Comparison of ENCODE assay signal across 1 cellular context in genomic region chr17:72465191-72466024, GRCh38.
A peak's percentile ranks its signal among the peaks of the same experiment; 100 is the strongest.
TF ChIP-seq lines count a peak whose summit lies in the region.

No MANE protein-coding gene starts in this region.

TF ChIP-seq in HepG2, 621 proteins besides CTCF, POLR2A, EP300 and RAD21 (continued from another document and continues in another):
- TF ChIP-seq EED (CRISPR knock-in tag; IDR thresholded peaks at IDR 0.05): 0 out of 2 replicates have a peak, but pooled peaks have one; percentile 29
- no peak for TF ChIP-seq GPN1 (CRISPR knock-in tag; IDR thresholded peaks at IDR 0.05; ENCODE audit: borderline replicate concordance)
- TF ChIP-seq THAP8 (CRISPR knock-in tag; IDR thresholded peaks at IDR 0.05; ENCODE audit: borderline replicate concordance): no peak
- no peak; the same call in 1 of the 2 replicates for TF ChIP-seq ATF7-NPFF (CRISPR knock-in tag; IDR thresholded peaks at IDR 0.05; ENCODE audit: low read depth)
- no peak for TF ChIP-seq ZNF143 (CRISPR knock-in tag; IDR thresholded peaks at IDR 0.05)
- TF ChIP-seq TRIM22 (IDR thresholded peaks at IDR 0.05): no peak
- peak; percentile 24; the same call in 1 of the 2 replicates for TF ChIP-seq SKIL (CRISPR knock-in tag; IDR thresholded peaks at IDR 0.05; ENCODE audit: borderline replicate concordance)
- peak; percentile 36; the same call in 1 of the 2 replicates for TF ChIP-seq MYNN (CRISPR knock-in tag; IDR thresholded peaks at IDR 0.05; ENCODE audit: low read depth)
- peak; percentile 73; the same call in 1 of the 2 replicates for TF ChIP-seq HNF4G (IDR thresholded peaks at IDR 0.05; ENCODE audit: borderline replicate concordance, low read depth, low read length)
- peak; percentile 46; the same call in 1 of the 2 replicates for TF ChIP-seq HNF4G (CRISPR knock-in tag; IDR thresholded peaks at IDR 0.05; ENCODE audit: borderline replicate concordance, low read depth)
- TF ChIP-seq ZBTB7B (CRISPR knock-in tag; IDR thresholded peaks at IDR 0.05): peak; percentile 35; the same call in 1 of the 2 replicates
- TF ChIP-seq ZBTB37 (CRISPR knock-in tag; IDR thresholded peaks at IDR 0.05): no peak
- no peak for TF ChIP-seq TFDP2 (CRISPR knock-in tag; IDR thresholded peaks at IDR 0.05)
- TF ChIP-seq HNRNPUL1 (IDR thresholded peaks at IDR 0.05; ENCODE audit: low read depth, low read length): no peak
- peak; percentile 87 for TF ChIP-seq ZNF644 (CRISPR knock-in tag; IDR thresholded peaks at IDR 0.05; ENCODE audit: low read depth)
- TF ChIP-seq ESRRA (CRISPR knock-in tag; IDR thresholded peaks at IDR 0.05; ENCODE audit: low read depth): peak; percentile 67; the same call in 1 of the 2 replicates
- peak; percentile 62 for TF ChIP-seq MAX (IDR thresholded peaks at IDR 0.05)
- peak; percentile 48; the same call in 1 of the 2 replicates for TF ChIP-seq ZBTB26 (CRISPR knock-in tag; IDR thresholded peaks at IDR 0.05; ENCODE audit: borderline replicate concordance)
- no peak for TF ChIP-seq NONO (IDR thresholded peaks at IDR 0.05)
- no peak; the same call in 1 of the 2 replicates for TF ChIP-seq NONO (CRISPR knock-in tag; conservative IDR thresholded peaks at IDR 0.05)
- no peak for TF ChIP-seq ZNF740 (CRISPR knock-in tag; IDR thresholded peaks at IDR 0.05)
- TF ChIP-seq ZNF207 (IDR thresholded peaks at IDR 0.05; ENCODE audit: borderline replicate concordance): no peak
- TF ChIP-seq RBAK (CRISPR knock-in tag; IDR thresholded peaks at IDR 0.05): no peak
- 0 out of 2 replicates have a peak, but pooled peaks have one; percentile 47 for TF ChIP-seq HNF1B (CRISPR knock-in tag; IDR thresholded peaks at IDR 0.05)
- TF ChIP-seq ATAD3A (CRISPR knock-in tag; IDR thresholded peaks at IDR 0.05): no peak
- no peak for TF ChIP-seq HMGXB3 (CRISPR knock-in tag; IDR thresholded peaks at IDR 0.05; ENCODE audit: borderline replicate concordance)
- TF ChIP-seq RXRB (CRISPR knock-in tag; IDR thresholded peaks at IDR 0.05; ENCODE audit: borderline replicate concordance): peak; percentile 85
- no peak for TF ChIP-seq DMTF1 (CRISPR knock-in tag; IDR thresholded peaks at IDR 0.05)
- TF ChIP-seq NFE2L1 (CRISPR knock-in tag; IDR thresholded peaks at IDR 0.05; ENCODE audit: borderline replicate concordance): no peak
- TF ChIP-seq RBM39 (IDR thresholded peaks at IDR 0.05; ENCODE audit: low read depth, low read length, poor library complexity, severe bottlenecking): no peak
- no peak for TF ChIP-seq SNAI1 (CRISPR knock-in tag; IDR thresholded peaks at IDR 0.05; ENCODE audit: borderline replicate concordance)
- TF ChIP-seq ZNF597 (CRISPR knock-in tag; IDR thresholded peaks at IDR 0.05): no peak
- no peak for TF ChIP-seq ZNF329 (CRISPR knock-in tag; IDR thresholded peaks at IDR 0.05; ENCODE audit: low read depth)
- TF ChIP-seq POLR2AphosphoS5 (IDR thresholded peaks at IDR 0.05; ENCODE audit: low read depth, low read length): no peak
- no peak for TF ChIP-seq DDIT3 (CRISPR knock-in tag; IDR thresholded peaks at IDR 0.05)
